Comparison of ENCODE assay signal across 20 cellular contexts in genomic region chr4:146407669-146408084, GRCh38.
A peak's percentile ranks its signal among the peaks of the same experiment; 100 is the strongest.
DNase-seq lines count a peak whose midpoint lies in the region; ATAC-seq and TF ChIP-seq lines count a peak whose summit lies in the region.
"Had no signal": no experiment of that assay in that cellular context is flagged by ENCODE, and none has a peak within 500 bp of the region (broad histone marks: within the 10 kb centered on the region; RNA-seq: fewer than 3 reads in every experiment).

No MANE protein-coding gene starts in this region.

- H3K27ac ChIP-seq in ACC112 (ENCODE audit: low read depth, low read length) (no peak overlapping the region), brain microvascular endothelial cell (no peak overlapping the region)

- H2AFZ ChIP-seq in ACC112 (ENCODE audit: low read length, unreplicated experiment), result peak overlapping the region; percentile 6

- peaks cover 14% of the 10 kb centered on the region for H3K4me1 ChIP-seq in ACC112 (ENCODE audit: control insufficient read depth, insufficient read depth, low read length, unreplicated experiment)
- H3K4me1 ChIP-seq: spleen had no signal

- H3K36me3 ChIP-seq in ACC112 (ENCODE audit: insufficient read depth, low read length) (no peaks in the 10 kb centered on the region), brain microvascular endothelial cell (replicated peaks) (no peaks in the 10 kb centered on the region)
- H3K36me3 ChIP-seq: spleen had no signal

- in situ Hi-C loops in brain microvascular endothelial cell (cut with HindIII; ENCODE audit: low pct_ligation_motif_present, low sequenced_read_pairs), result no loop called here
- in situ Hi-C loops in GM13977 (cut with MboI; ENCODE audit: low pct_unique_long_range_greater_than_20kb, low sequenced_read_pairs, unreplicated experiment), result no loop called here

- H3K79me2 ChIP-seq in ACC112 (ENCODE audit: control insufficient read depth, insufficient read depth, low read length, unreplicated experiment), result no peaks in the 10 kb centered on the region

- H3K4me3 ChIP-seq in ACC112 (ENCODE audit: low read depth, low read length) (no peak overlapping the region), brain microvascular endothelial cell (ENCODE audit: low read depth, low read length) (no peak overlapping the region)
- H3K4me3 ChIP-seq: spleen had no signal

- no peak for TF ChIP-seq CTCF in brain microvascular endothelial cell (IDR thresholded peaks at IDR 0.05; ENCODE audit: low read depth, low read length, missing control alignments)
- TF ChIP-seq CTCF in GM13977 (IDR thresholded peaks at IDR 0.05; ENCODE audit: extremely low read depth, insufficient read depth, missing control alignments), result no peak

- H3K27me3 ChIP-seq in ACC112 (ENCODE audit: insufficient read depth, low read length), result no peaks in the 10 kb centered on the region
- no peaks in the 10 kb centered on the region for H3K27me3 ChIP-seq in brain microvascular endothelial cell (replicated peaks)
- H3K27me3 ChIP-seq: spleen had no signal

- ATAC-seq in GM18870 (IDR thresholded peaks at IDR 0.05; ENCODE audit: unreplicated experiment), result no peak
- ATAC-seq: activated naive CD4-positive, alpha-beta T cell treated with anti-CD3 and anti-CD28 coated beads, Interleukin-2, amount 50 U/mL, for 72 hours had no signal

- peak; percentile 5 for DNase-seq in HS-27A (ENCODE audit: low read depth)
- peak; percentile 6 for DNase-seq in brain microvascular endothelial cell
- peak; percentile 42 for DNase-seq in iris pigment epithelial cell (ENCODE audit: low read depth)
- no peak for DNase-seq in pons (ENCODE audit: low spot score)
- DNase-seq in GM13977 (ENCODE audit: low spot score), result no peak
- no peak for DNase-seq in T-helper 2 cell
- DNase-seq: activated CD4-positive, alpha-beta T cell treated with anti-CD3 and anti-CD28 coated beads, Interleukin-2, amount 10 ng/mL, durations not matched to agents 7 days and 5 days; activated T-cell treated with anti-CD3 and anti-CD28 coated beads for 4 hours; Calu3; caudate nucleus; glutamatergic neuron; HFFc6; NCI-H1092 treated with DMSO at 0.1 percent for 48 hours; NCI-H226; NK-92 treated with Interleukin-12 subunit alpha and Interleukin-12 subunit beta, amount 100 ng/mL, for 24 hours; nucleus accumbens; spleen had no signal

Comparison
In these comparisons a context has a peak if more than half of its experiments do, and no peak if none do; other contexts are left out.
1. DNase-seq: peak in HS-27A (single experiment), brain microvascular endothelial cell (single experiment) and iris pigment epithelial cell (single experiment); none in pons (single experiment), GM13977 (single experiment) and T-helper 2 cell (0 of 5).